29 cellular contexts compared by ENCODE assay signal in genomic region chr3:66994588-66994987, GRCh38. TPM values are rescaled to one million over a fixed set of nuclear protein-coding genes. Genes with fewer than 3 reads are reported as not detected.
A peak's percentile ranks its signal among the peaks of the same experiment; 100 is the strongest.
DNase-seq lines count a peak whose midpoint lies in the region; ATAC-seq, FAIRE-seq and TF ChIP-seq lines count a peak whose summit lies in the region.
"Had no signal": no experiment of that assay in that cellular context is flagged by ENCODE, and none has a peak within 500 bp of the region (broad histone marks: within the 10 kb centered on the region; RNA-seq: fewer than 3 reads in every experiment).

No MANE protein-coding gene starts in this region.

- H3K4me3 ChIP-seq in K562: no peak overlapping the region
- H3K4me3 ChIP-seq: A549; BLaER1; BLaER1 treated with 17β-estradiol and CSF1 and Interleukin-3, amounts not matched to agents 10 nM and 100 nM had no signal

- CTCF ChIA-PET in K562 (lab: Yijun Ruan, JAX; ENCODE audit: low intra/inter-chr PET ratio): no interaction called here

- DNase-seq in K562 (ENCODE audit: extremely low read depth in 1 of 4, low spot score in 3 of 4): no peak
- DNase-seq in NCI-H345 (lab: John Stamatoyannopoulos, UW): no peak
- DNase-seq: 8988T; ACHN; AML-193; BE2C; C1 segment of cervical spinal cord; Caco-2; Calu3; CD4-positive, alpha-beta memory T cell; CD4-positive, alpha-beta T cell; CD4-positive, CD25-positive, alpha-beta regulatory T cell; CD8-positive, alpha-beta memory T cell; CD8-positive, alpha-beta T cell; COR-L47; DMS 273 treated with DMSO at 0.1 percent for 48 hours; DMS153; DMS53; DMS79; DMS79 treated with DMSO at 0.1 percent for 48 hours; DND-41; EL had no signal

- no peak for TF ChIP-seq POLR2A in K562 (conservative IDR thresholded peaks at IDR 0.05)

- no TSS peak for BruUV-seq in K562 (replicated peaks; lab: Mats Ljungman, UMichigan)

- no peaks in the 10 kb centered on the region for H3K9me1 ChIP-seq in K562 (ENCODE audit: control insufficient read depth, insufficient read depth, low read length)

- no peaks in the 10 kb centered on the region for H3K27me3 ChIP-seq in K562 (ENCODE audit: control insufficient read depth in 2 of 2, insufficient read depth in 2 of 2, low read length in 2 of 2)
- H3K27me3 ChIP-seq: BLaER1; BLaER1 treated with 17β-estradiol and CSF1 and Interleukin-3, amounts not matched to agents 10 nM and 100 nM had no signal

- no peak for TF ChIP-seq CTCF in K562 (IDR thresholded peaks at IDR 0.05 in 2 of 3, conservative IDR thresholded peaks at IDR 0.05 in 1 of 3; ENCODE audit: insufficient read depth in 2 of 3, low read depth in 1 of 3, low read length in 3 of 3)

- no peaks in the 10 kb centered on the region for H4K20me1 ChIP-seq in K562 (replicated peaks; ENCODE audit: control insufficient read depth, insufficient read depth, low read length)
- H4K20me1 ChIP-seq: BLaER1 had no signal

- ATAC-seq in K562: no peak
- ATAC-seq: A549; CD8-positive, alpha-beta T cell had no signal

- 92% methylated on average over 1 of the region's 1 CpG for WGBS in K562 (ENCODE audit: insufficient coverage, low coverage, missing lambda C conversion rate)

- H3K36me3 ChIP-seq in K562 (ENCODE audit: control insufficient read depth, insufficient read depth, low read length): no peaks in the 10 kb centered on the region
- H3K36me3 ChIP-seq: BE2C; BLaER1; BLaER1 treated with 17β-estradiol and CSF1 and Interleukin-3, amounts not matched to agents 10 nM and 100 nM had no signal

- no peaks in the 10 kb centered on the region for H3K9me3 ChIP-seq in K562 (replicated peaks; ENCODE audit: control insufficient read depth, insufficient read depth, low read depth, low read length)
- H3K9me3 ChIP-seq: A549, BE2C, BLaER1, Caco-2 had no signal

- H2AFZ ChIP-seq in K562 (ENCODE audit: low read depth, low read length): no peak overlapping the region

- peaks cover 11% of the 10 kb centered on the region; the same call in 2 of the 3 replicates for H3K79me2 ChIP-seq in K562 (ENCODE audit: control insufficient read depth, insufficient read depth, low read length)

- TF ChIP-seq RAD21 in K562 (CRISPR knock-in tag; conservative IDR thresholded peaks at IDR 0.05 in 1 of 2, IDR thresholded peaks at IDR 0.05 in 1 of 2): no peak

- no peak for TF ChIP-seq EP300 in K562 (IDR thresholded peaks at IDR 0.05; ENCODE audit: low read length)

- H3K4me2 ChIP-seq in K562 (ENCODE audit: insufficient read depth, low read length): no peak overlapping the region
- H3K4me2 ChIP-seq: A549; BLaER1; BLaER1 treated with 17β-estradiol and CSF1 and Interleukin-3, amounts not matched to agents 10 nM and 100 nM had no signal

- peaks cover 4 to 15% of the 10 kb centered on the region in 2 experiments; a peak in 3 of 5 replicates for H3K4me1 ChIP-seq in K562 (replicated peaks in 1 of 2; ENCODE audit: control insufficient read depth in 2 of 2, insufficient read depth in 2 of 2, low read length in 2 of 2)
- H3K4me1 ChIP-seq: Caco-2 had no signal

- no peak overlapping the region for H3K27ac ChIP-seq in K562 (ENCODE audit: extremely low read depth, low read depth, low read length)
- H3K27ac ChIP-seq: 22Rv1; A549; BLaER1; BLaER1 treated with 17β-estradiol and CSF1 and Interleukin-3, amounts not matched to agents 10 nM and 100 nM; C4-2B had no signal

- intact Hi-C loops in K562 (cut with micrococcal nuclease): no loop called here

- H3K9ac ChIP-seq in K562 (ENCODE audit: insufficient read depth in 1 of 2, low read depth in 2 of 2, low read length in 2 of 2): no peak overlapping the region
- H3K9ac ChIP-seq: BLaER1; BLaER1 treated with 17β-estradiol and CSF1 and Interleukin-3, amounts not matched to agents 10 nM and 100 nM had no signal

- in situ Hi-C loops in K562 (cut with MboI): no loop called here

- FAIRE-seq in K562 (lab: Jason Lieb, UNC): no peak
- FAIRE-seq: A204.1, A549, D721Med had no signal

- POLR2A ChIA-PET in K562 (lab: Yijun Ruan, JAX): no interaction called here

TF ChIP-seq in K562, 482 proteins besides CTCF, POLR2A, EP300 and RAD21:
- TF ChIP-seq HLTF (IDR thresholded peaks at IDR 0.05): no peak
- no peak for TF ChIP-seq RAD51 (IDR thresholded peaks at IDR 0.05; ENCODE audit: borderline replicate concordance, low read depth)
- TF ChIP-seq GATA2 (CRISPR knock-in tag; IDR thresholded peaks at IDR 0.05): peak; percentile 39; the same call in 1 of the 2 replicates
- TF ChIP-seq MITF (IDR thresholded peaks at IDR 0.05): no peak
- TF ChIP-seq ETV6 (IDR thresholded peaks at IDR 0.05; ENCODE audit: borderline replicate concordance in 1 of 2, low read depth in 2 of 2, low read length in 1 of 2): no peak
- TF ChIP-seq ETV6 (CRISPR knock-in tag; IDR thresholded peaks at IDR 0.05; ENCODE audit: borderline replicate concordance): no peak
- TF ChIP-seq HDAC6 (IDR thresholded peaks at IDR 0.05; ENCODE audit: low read depth, low read length): no peak
- TF ChIP-seq DPF2 (IDR thresholded peaks at IDR 0.05): no peak
- no peak for TF ChIP-seq NCOA1 (IDR thresholded peaks at IDR 0.05; ENCODE audit: low read depth)
- peak; percentile 61; the same call in 1 of the 2 replicates for TF ChIP-seq GATAD2B (IDR thresholded peaks at IDR 0.05; ENCODE audit: borderline replicate concordance)
- TF ChIP-seq POLR2AphosphoS2 (IDR thresholded peaks at IDR 0.05; ENCODE audit: low read length): no peak
- TF ChIP-seq KDM1A (IDR thresholded peaks at IDR 0.05): no peak
- peak; percentile 94 for TF ChIP-seq DACH1 (IDR thresholded peaks at IDR 0.05; ENCODE audit: partially characterized antibody)
- TF ChIP-seq ZNF668 (CRISPR knock-in tag; IDR thresholded peaks at IDR 0.05): no peak
- no peak for TF ChIP-seq PURB (CRISPR knock-in tag; IDR thresholded peaks at IDR 0.05; ENCODE audit: low read depth)
- no peak for TF ChIP-seq MEF2A (IDR thresholded peaks at IDR 0.05; ENCODE audit: control insufficient read depth, low read depth, low read length)
- TF ChIP-seq ZFX (CRISPR knock-in tag; IDR thresholded peaks at IDR 0.05): no peak
TF ChIP-seq in K562: peak in this region for 3.

RNA-seq across cellular contexts. Expression of gene KBTBD8, which starts 3.5 kb away (rescaled TPM):
- 7.1 and 16.3 TPM in 2 replicates for total RNA-seq in K562 (2011; cell fraction: chromatin; rRNA removed; ENCODE audit: low replicate concordance)
- total RNA-seq in K562 (2011; cell fraction: nucleolus; rRNA removed): 2.1 and 2.8 TPM in 2 replicates
- total RNA-seq in K562 (2011; cell fraction: nucleoplasm; rRNA removed): 6.5 and 6.6 TPM in 2 replicates
- 2.7 and 4.8 TPM in 2 replicates for total RNA-seq in K562 (2014; rRNA removed)
- 9.1 and 10.9 TPM in 2 replicates for total RNA-seq in K562 (2014; rRNA removed; fragmentation: Illumina TruSeq; extraction: Trizol)
- 9.1 and 10.5 TPM in 2 replicates for total RNA-seq in K562 (2015; rRNA removed; fragmentation: Illumina TruSeq; extraction: Trizol)
- total RNA-seq in K562 (2021): 7.7 and 7.8 TPM in 2 replicates
- polyA plus RNA-seq in K562 (2011; rRNA removed): 4.5 and 5.9 TPM in 2 replicates
- polyA plus RNA-seq in K562 (2011; cell fraction: cytosol; rRNA removed): 0.39 and 2.1 TPM in 2 replicates
- polyA plus RNA-seq in K562 (2011; cell fraction: nucleus; rRNA removed): 2.3 and 2.8 TPM in 2 replicates
- polyA plus RNA-seq in K562 (2012): 3.8 and 3.9 TPM in 2 replicates
- polyA plus RNA-seq in K562 (2014; fragmentation: Illumina TruSeq; extraction: Trizol): 5.6 and 6.5 TPM in 2 replicates
- polyA plus RNA-seq in K562 (2014; fragmentation: Nextera tagmentation; extraction: Ambion mirVana): 1 to 10 TPM; 2.8 to 3.7 TPM
- polyA plus RNA-seq in K562 (2014; rRNA removed): 3.6 and 4.4 TPM in 2 replicates
- 10.6 and 12.0 TPM in 2 replicates for polyA minus RNA-seq in K562 (2011; rRNA and poly(A)+ RNA removed)
- polyA minus RNA-seq in K562 (2011; cell fraction: cytosol; rRNA and poly(A)+ RNA removed): 1.5 and 3.4 TPM in 2 replicates
- polyA minus RNA-seq in K562 (2011; cell fraction: nucleus; rRNA and poly(A)+ RNA removed): 3.2 and 8.4 TPM in 2 replicates
